ENCODE assay signal across 37 cellular contexts in genomic region chr1:79885101-79885500, GRCh38.
A peak's percentile ranks its signal among the peaks of the same experiment; 100 is the strongest.
DNase-seq lines count a peak whose midpoint lies in the region; ATAC-seq, FAIRE-seq and TF ChIP-seq lines count a peak whose summit lies in the region.
"Had no signal": no experiment of that assay in that cellular context is flagged by ENCODE, and none has a peak within 500 bp of the region (broad histone marks: within the 10 kb centered on the region; RNA-seq: fewer than 3 reads in every experiment).

No MANE protein-coding gene starts in this region.

- peaks cover 5% of the 10 kb centered on the region for H3K9me3 ChIP-seq in mammary epithelial cell (replicated peaks; ENCODE audit: insufficient read depth, low read length)
- H3K9me3 ChIP-seq: A549, BE2C, Caco-2 had no signal

- H3K4me3 ChIP-seq in mammary epithelial cell (replicated peaks in 1 of 3; ENCODE audit: insufficient read depth in 1 of 3, low read depth in 2 of 3, low read length in 3 of 3) (no peak overlapping the region), bronchial epithelial cell (ENCODE audit: low read depth, low read length) (no peak overlapping the region), epithelial cell of esophagus (ENCODE audit: low read length) (no peak overlapping the region)
- H3K4me3 ChIP-seq: A549; BLaER1; BLaER1 treated with 17β-estradiol and CSF1 and Interleukin-3, amounts not matched to agents 10 nM and 100 nM had no signal

- H4K20me1 ChIP-seq in mammary epithelial cell (ENCODE audit: insufficient read depth, low read length), result no peaks in the 10 kb centered on the region
- H4K20me1 ChIP-seq: BLaER1; BLaER1 treated with 17β-estradiol and CSF1 and Interleukin-3, amounts not matched to agents 10 nM and 100 nM had no signal

- H3K27ac Mint-ChIP-seq in MCF 10A (ENCODE audit: low read depth, unreplicated experiment), result no peak overlapping the region
- H3K27ac Mint-ChIP-seq in HFFc6, result no peak overlapping the region
- H3K27ac Mint-ChIP-seq: B cell; CD14-positive monocyte; CD4-positive, alpha-beta memory T cell; CD4-positive, alpha-beta T cell; CD4-positive, CD25-positive, alpha-beta regulatory T cell; CD8-positive, alpha-beta memory T cell; CD8-positive, alpha-beta T cell had no signal

- TF ChIP-seq CTCF in mammary epithelial cell (conservative IDR thresholded peaks at IDR 0.05 in 1 of 2, IDR thresholded peaks at IDR 0.05 in 1 of 2; ENCODE audit: extremely low read depth in 1 of 2, insufficient read depth in 1 of 2, low read depth in 1 of 2, low read length in 2 of 2) (no peak), MCF 10A (IDR thresholded peaks at IDR 0.05; ENCODE audit: unreplicated experiment) (no peak), bronchial epithelial cell (IDR thresholded peaks at IDR 0.05; ENCODE audit: insufficient read depth, low read length, severe bottlenecking) (no peak), epithelial cell of esophagus (IDR thresholded peaks at IDR 0.05; ENCODE audit: insufficient read depth, low read depth, low read length, missing control alignments) (no peak), foreskin keratinocyte (conservative IDR thresholded peaks at IDR 0.05) (no peak), HFFc6 (IDR thresholded peaks at IDR 0.05) (no peak)

- H2AFZ ChIP-seq in mammary epithelial cell (ENCODE audit: low read depth, low read length), result no peak overlapping the region

- no TSS peak for BruUV-seq in mammary epithelial cell (replicated peaks; lab: Mats Ljungman, UMichigan)
- BruUV-seq in MCF 10A (replicated peaks; lab: Mats Ljungman, UMichigan), result no TSS peak

- H3K27me3 Mint-ChIP-seq in MCF 10A (ENCODE audit: insufficient read depth, unreplicated experiment) (no peaks in the 10 kb centered on the region), HFFc6 (ENCODE audit: insufficient read depth) (no peaks in the 10 kb centered on the region)
- H3K27me3 Mint-ChIP-seq: B cell; CD4-positive, alpha-beta memory T cell; CD4-positive, alpha-beta T cell; CD4-positive, CD25-positive, alpha-beta regulatory T cell; CD8-positive, alpha-beta memory T cell had no signal

- H3K4me1 Mint-ChIP-seq in MCF 10A (ENCODE audit: insufficient read depth, unreplicated experiment) (no peaks in the 10 kb centered on the region), HFFc6 (ENCODE audit: low read depth) (no peaks in the 10 kb centered on the region)
- H3K4me1 Mint-ChIP-seq: B cell; CD14-positive monocyte; CD4-positive, alpha-beta memory T cell; CD4-positive, CD25-positive, alpha-beta regulatory T cell; CD8-positive, alpha-beta memory T cell had no signal

- H3K36me3 Mint-ChIP-seq in MCF 10A (ENCODE audit: insufficient read depth, unreplicated experiment) (no peaks in the 10 kb centered on the region), HFFc6 (ENCODE audit: low read depth) (no peaks in the 10 kb centered on the region; the same call in 1 of the 2 replicates)
- H3K36me3 Mint-ChIP-seq: CD14-positive monocyte; CD4-positive, alpha-beta memory T cell; CD4-positive, CD25-positive, alpha-beta regulatory T cell; CD8-positive, alpha-beta memory T cell; CD8-positive, alpha-beta T cell had no signal

- H3K9ac ChIP-seq in mammary epithelial cell (ENCODE audit: insufficient read depth, low read length), result no peak overlapping the region
- H3K9ac ChIP-seq: BLaER1; BLaER1 treated with 17β-estradiol and CSF1 and Interleukin-3, amounts not matched to agents 10 nM and 100 nM had no signal

- H3K9me3 Mint-ChIP-seq in MCF 10A (ENCODE audit: unreplicated experiment), result peaks cover 7% of the 10 kb centered on the region
- peaks cover 10% of the 10 kb centered on the region for H3K9me3 Mint-ChIP-seq in HFFc6

- DNase-seq in mammary epithelial cell (peak; percentile 23), MCF 10A (ENCODE audit: unreplicated experiment) (no peak), bronchial epithelial cell (ENCODE audit: low read depth) (peak; percentile 53), epithelial cell of esophagus (ENCODE audit: low read depth) (peak; percentile 50), foreskin keratinocyte (peak; percentile 36 to 56), HFFc6 (no peak), HT-29 (ENCODE audit: low spot score) (no peak)
- DNase-seq: 8988T; ACHN; AML-193; BE2C; C1 segment of cervical spinal cord; Caco-2; Calu3; CD4-positive, alpha-beta memory T cell; CD4-positive, alpha-beta T cell; CD4-positive, CD25-positive, alpha-beta regulatory T cell; CD8-positive, alpha-beta memory T cell; CD8-positive, alpha-beta T cell; COR-L47; DMS 273 treated with DMSO at 0.1 percent for 48 hours; DMS153; DMS53; DMS79; DMS79 treated with DMSO at 0.1 percent for 48 hours; DND-41; EL had no signal

- H3K4me1 ChIP-seq in mammary epithelial cell (ENCODE audit: insufficient read depth, low read length) (no peaks in the 10 kb centered on the region), foreskin keratinocyte (no peaks in the 10 kb centered on the region)
- H3K4me1 ChIP-seq: A549; BE2C; BLaER1; BLaER1 treated with 17β-estradiol and CSF1 and Interleukin-3, amounts not matched to agents 10 nM and 100 nM; Caco-2 had no signal

- peak; percentile 42 for ATAC-seq in foreskin keratinocyte
- ATAC-seq in HG03432 (IDR thresholded peaks at IDR 0.05; ENCODE audit: unreplicated experiment), result no peak
- ATAC-seq: A549; CD8-positive, alpha-beta T cell had no signal

- POLR2A ChIA-PET in MCF 10A (lab: Yijun Ruan, JAX), result no interaction called here

- no peaks in the 10 kb centered on the region for H3K79me2 ChIP-seq in mammary epithelial cell (ENCODE audit: insufficient read depth, low read length)

- in situ Hi-C loops in mammary epithelial cell (cut with MboI; ENCODE audit: low sequenced_read_pairs in 2 of 2), result no loop called here

- FAIRE-seq in bronchial epithelial cell (lab: Jason Lieb, UNC), result no peak
- FAIRE-seq: A204.1, A549, D721Med had no signal

- no peak overlapping the region for H3K27ac ChIP-seq in mammary epithelial cell (ENCODE audit: insufficient read depth, low read depth, low read length)
- no peak overlapping the region for H3K27ac ChIP-seq in foreskin keratinocyte
- H3K27ac ChIP-seq: 22Rv1; A549; BLaER1; BLaER1 treated with 17β-estradiol and CSF1 and Interleukin-3, amounts not matched to agents 10 nM and 100 nM; C4-2B had no signal

- H3K36me3 ChIP-seq in mammary epithelial cell (ENCODE audit: insufficient read depth, low read length) (no peaks in the 10 kb centered on the region), bronchial epithelial cell (ENCODE audit: control insufficient read depth, insufficient read depth, low read length) (no peaks in the 10 kb centered on the region)
- H3K36me3 ChIP-seq: BE2C; BLaER1; BLaER1 treated with 17β-estradiol and CSF1 and Interleukin-3, amounts not matched to agents 10 nM and 100 nM had no signal

- intact Hi-C loops in mammary epithelial cell (cut with micrococcal nuclease), result no loop called here
- intact Hi-C loops in MCF 10A (cut with micrococcal nuclease), result no loop called here

- H3K4me3 Mint-ChIP-seq in MCF 10A (ENCODE audit: unreplicated experiment), result no peak overlapping the region
- H3K4me3 Mint-ChIP-seq in HFFc6, result no peak overlapping the region
- H3K4me3 Mint-ChIP-seq: B cell; CD14-positive monocyte; CD4-positive, alpha-beta memory T cell; CD4-positive, alpha-beta T cell; CD4-positive, CD25-positive, alpha-beta regulatory T cell; CD8-positive, alpha-beta memory T cell; CD8-positive, alpha-beta T cell had no signal

- dilution Hi-C loops in mammary epithelial cell (cut with HindIII; ENCODE audit: low sequenced_read_pairs), result no loop called here

- CTCF ChIA-PET in mammary epithelial cell (lab: Charles Lee; ENCODE audit: low non-redundant PET), result no interaction called here
- CTCF ChIA-PET in MCF 10A (lab: Yijun Ruan, JAX), result no interaction called here

- no peak overlapping the region for H3K4me2 ChIP-seq in mammary epithelial cell (ENCODE audit: insufficient read depth, low read depth, low read length)
- H3K4me2 ChIP-seq: A549; BLaER1; BLaER1 treated with 17β-estradiol and CSF1 and Interleukin-3, amounts not matched to agents 10 nM and 100 nM had no signal

- H3K27me3 ChIP-seq in mammary epithelial cell (ENCODE audit: insufficient read depth, low read length) (no peaks in the 10 kb centered on the region), bronchial epithelial cell (ENCODE audit: control insufficient read depth, insufficient read depth, low read length) (no peaks in the 10 kb centered on the region), foreskin keratinocyte (no peaks in the 10 kb centered on the region)
- H3K27me3 ChIP-seq: BE2C; BLaER1; BLaER1 treated with 17β-estradiol and CSF1 and Interleukin-3, amounts not matched to agents 10 nM and 100 nM had no signal

Comparison
In these comparisons a context has a peak if more than half of its experiments do, and no peak if none do; other contexts are left out.
1. DNase-seq: peak in mammary epithelial cell (single experiment), bronchial epithelial cell (single experiment), epithelial cell of esophagus (single experiment) and foreskin keratinocyte (2 of 2); none in MCF 10A (single experiment), HFFc6 (single experiment) and HT-29 (single experiment).